1 cellular context compared by ENCODE assay signal in genomic region chr5:32232441-32233219, GRCh38.
TF ChIP-seq lines count a peak whose summit lies in the region.

No MANE protein-coding gene starts in this region.

TF ChIP-seq in HepG2, 621 proteins besides CTCF, POLR2A, EP300 and RAD21 (continued from another document and continues in another):
- TF ChIP-seq ZNF407 (CRISPR knock-in tag; IDR thresholded peaks at IDR 0.05; ENCODE audit: not compliant biosample characterization) (no peak), NFIC (IDR thresholded peaks at IDR 0.05; ENCODE audit: low read length) (no peak), RELA (CRISPR knock-in tag; IDR thresholded peaks at IDR 0.05) (no peak), ZNF781 (CRISPR knock-in tag; IDR thresholded peaks at IDR 0.05; ENCODE audit: borderline replicate concordance, not compliant biosample characterization) (no peak), SMAD1 (CRISPR knock-in tag; IDR thresholded peaks at IDR 0.05; ENCODE audit: borderline replicate concordance, low read depth) (0 out of 2 replicates have a peak, but pooled peaks have one; percentile 72), ZNF530 (CRISPR knock-in tag; IDR thresholded peaks at IDR 0.05; ENCODE audit: low read depth) (no peak), ZNF251 (CRISPR knock-in tag; IDR thresholded peaks at IDR 0.05) (no peak), HNF4A (CRISPR knock-in tag; IDR thresholded peaks at IDR 0.05) (no peak), ZNF776 (CRISPR knock-in tag; IDR thresholded peaks at IDR 0.05) (no peak), LCORL (IDR thresholded peaks at IDR 0.05) (no peak), LCORL (CRISPR knock-in tag; IDR thresholded peaks at IDR 0.05) (peak; percentile 37; the same call in 1 of the 2 replicates), ZNF383 (CRISPR knock-in tag; IDR thresholded peaks at IDR 0.05; ENCODE audit: borderline replicate concordance) (no peak), KLF12 (CRISPR knock-in tag; IDR thresholded peaks at IDR 0.05; ENCODE audit: borderline replicate concordance) (no peak), ZBTB3 (CRISPR knock-in tag; IDR thresholded peaks at IDR 0.05; ENCODE audit: borderline replicate concordance, low read depth) (no peak), ZNF549 (CRISPR knock-in tag; IDR thresholded peaks at IDR 0.05) (no peak), HCFC1 (IDR thresholded peaks at IDR 0.05; ENCODE audit: low read depth, low read length) (no peak), RBFOX2 (IDR thresholded peaks at IDR 0.05; ENCODE audit: low read depth, low read length) (no peak), ATF3 (CRISPR knock-in tag; IDR thresholded peaks at IDR 0.05) (no peak), HNF1B (CRISPR knock-in tag; IDR thresholded peaks at IDR 0.05) (peak; percentile 48; the same call in 1 of the 2 replicates), ZNF121 (CRISPR knock-in tag; IDR thresholded peaks at IDR 0.05) (peak; percentile 50; the same call in 1 of the 2 replicates), ZBTB21 (CRISPR knock-in tag; IDR thresholded peaks at IDR 0.05) (no peak), ZNF639 (CRISPR knock-in tag; conservative IDR thresholded peaks at IDR 0.05) (no peak), ARHGAP35 (CRISPR knock-in tag; IDR thresholded peaks at IDR 0.05; ENCODE audit: borderline replicate concordance) (no peak), ONECUT2 (CRISPR knock-in tag; IDR thresholded peaks at IDR 0.05) (no peak), NONO (IDR thresholded peaks at IDR 0.05) (no peak), NONO (CRISPR knock-in tag; conservative IDR thresholded peaks at IDR 0.05) (no peak), GATAD1 (CRISPR knock-in tag; IDR thresholded peaks at IDR 0.05) (no peak), ARNT2 (CRISPR knock-in tag; IDR thresholded peaks at IDR 0.05; ENCODE audit: low read depth) (no peak), SNAI1 (CRISPR knock-in tag; IDR thresholded peaks at IDR 0.05; ENCODE audit: borderline replicate concordance) (no peak), ZNF280B (CRISPR knock-in tag; IDR thresholded peaks at IDR 0.05; ENCODE audit: borderline replicate concordance) (no peak), ZNF550 (CRISPR knock-in tag; IDR thresholded peaks at IDR 0.05; ENCODE audit: borderline replicate concordance) (peak; percentile 46; the same call in 1 of the 2 replicates)
- TF ChIP-seq, protein P1, sequence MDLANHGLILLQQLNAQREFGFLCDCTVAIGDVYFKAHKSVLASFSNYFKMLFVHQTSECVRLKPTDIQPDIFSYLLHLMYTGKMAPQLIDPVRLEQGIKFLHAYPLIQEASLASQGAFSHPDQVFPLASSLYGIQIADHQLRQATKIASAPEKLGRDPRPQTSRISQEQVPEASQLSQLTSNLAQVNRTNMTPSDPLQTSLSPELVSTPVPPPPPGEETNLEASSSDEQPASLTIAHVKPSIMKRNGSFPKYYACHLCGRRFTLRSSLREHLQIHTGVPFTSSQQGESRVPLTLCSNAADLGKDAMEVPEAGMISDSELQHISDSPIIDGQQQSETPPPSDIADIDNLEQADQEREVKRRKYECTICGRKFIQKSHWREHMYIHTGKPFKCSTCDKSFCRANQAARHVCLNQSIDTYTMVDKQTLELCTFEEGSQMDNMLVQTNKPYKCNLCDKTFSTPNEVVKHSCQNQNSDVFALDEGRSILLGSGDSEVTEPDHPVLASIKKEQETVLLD (CRISPR knock-in tag; IDR thresholded peaks at IDR 0.05; ENCODE audit: low read depth): no peak
- TF ChIP-seq, protein P2, sequence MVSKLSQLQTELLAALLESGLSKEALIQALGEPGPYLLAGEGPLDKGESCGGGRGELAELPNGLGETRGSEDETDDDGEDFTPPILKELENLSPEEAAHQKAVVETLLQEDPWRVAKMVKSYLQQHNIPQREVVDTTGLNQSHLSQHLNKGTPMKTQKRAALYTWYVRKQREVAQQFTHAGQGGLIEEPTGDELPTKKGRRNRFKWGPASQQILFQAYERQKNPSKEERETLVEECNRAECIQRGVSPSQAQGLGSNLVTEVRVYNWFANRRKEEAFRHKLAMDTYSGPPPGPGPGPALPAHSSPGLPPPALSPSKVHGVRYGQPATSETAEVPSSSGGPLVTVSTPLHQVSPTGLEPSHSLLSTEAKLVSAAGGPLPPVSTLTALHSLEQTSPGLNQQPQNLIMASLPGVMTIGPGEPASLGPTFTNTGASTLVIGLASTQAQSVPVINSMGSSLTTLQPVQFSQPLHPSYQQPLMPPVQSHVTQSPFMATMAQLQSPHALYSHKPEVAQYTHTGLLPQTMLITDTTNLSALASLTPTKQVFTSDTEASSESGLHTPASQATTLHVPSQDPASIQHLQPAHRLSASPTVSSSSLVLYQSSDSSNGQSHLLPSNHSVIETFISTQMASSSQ (IDR thresholded peaks at IDR 0.05; ENCODE audit: low read depth): no peak
- TF ChIP-seq, protein P2 (CRISPR knock-in tag; IDR thresholded peaks at IDR 0.05; ENCODE audit: borderline replicate concordance): no peak
- TF ChIP-seq, protein P3, sequence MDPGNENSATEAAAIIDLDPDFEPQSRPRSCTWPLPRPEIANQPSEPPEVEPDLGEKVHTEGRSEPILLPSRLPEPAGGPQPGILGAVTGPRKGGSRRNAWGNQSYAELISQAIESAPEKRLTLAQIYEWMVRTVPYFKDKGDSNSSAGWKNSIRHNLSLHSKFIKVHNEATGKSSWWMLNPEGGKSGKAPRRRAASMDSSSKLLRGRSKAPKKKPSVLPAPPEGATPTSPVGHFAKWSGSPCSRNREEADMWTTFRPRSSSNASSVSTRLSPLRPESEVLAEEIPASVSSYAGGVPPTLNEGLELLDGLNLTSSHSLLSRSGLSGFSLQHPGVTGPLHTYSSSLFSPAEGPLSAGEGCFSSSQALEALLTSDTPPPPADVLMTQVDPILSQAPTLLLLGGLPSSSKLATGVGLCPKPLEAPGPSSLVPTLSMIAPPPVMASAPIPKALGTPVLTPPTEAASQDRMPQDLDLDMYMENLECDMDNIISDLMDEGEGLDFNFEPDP (CRISPR knock-in tag; conservative IDR thresholded peaks at IDR 0.05): no peak
